ENCODE assay signal across 15 cellular contexts in genomic region chr17:66431910-66432309, GRCh38.
DNase-seq lines count a peak whose midpoint lies in the region; ATAC-seq, FAIRE-seq and TF ChIP-seq lines count a peak whose summit lies in the region.
"Had no signal": no experiment of that assay in that cellular context is flagged by ENCODE, and none has a peak within 500 bp of the region (broad histone marks: within the 10 kb centered on the region; RNA-seq: fewer than 3 reads in every experiment).

No MANE protein-coding gene starts in this region.

- H4K5ac ChIP-seq in mesendoderm (ENCODE audit: low read length): no peak overlapping the region

- FAIRE-seq in GM12891 (lab: Jason Lieb, UNC): no peak
- FAIRE-seq: frontal cortex had no signal

- intact Hi-C loops in esophagus squamous epithelium (cut with DNase I): no loop called here

- no peak overlapping the region for H3K18ac ChIP-seq in mesendoderm (ENCODE audit: low read length)

- H3K27me3 ChIP-seq in esophagus squamous epithelium (no peaks in the 10 kb centered on the region), mesendoderm (ENCODE audit: insufficient read depth, low read length, poor library complexity) (no peaks in the 10 kb centered on the region)
- H3K27me3 ChIP-seq: testis had no signal

- H3K79me2 ChIP-seq in mesendoderm (ENCODE audit: control insufficient read depth, insufficient read depth, low read length): no peaks in the 10 kb centered on the region

- no peaks in the 10 kb centered on the region for H3K79me1 ChIP-seq in mesendoderm (ENCODE audit: low read length)

- H2BK5ac ChIP-seq in mesendoderm (ENCODE audit: low read length): no peak overlapping the region

- H3K4me1 ChIP-seq in esophagus squamous epithelium: peaks cover 0 to 33% (median 14%) of the 10 kb centered on the region in 3 donors
- H3K4me1 ChIP-seq in mesendoderm (ENCODE audit: control insufficient read depth, low read depth, low read length): no peaks in the 10 kb centered on the region

- 29 to 40% methylated on average over 5 of the region's 5 CpGs for WGBS in esophagus squamous epithelium, 2 donors
- WGBS in mesendoderm (ENCODE audit: extremely low coverage, insufficient coverage, low lambda C conversion rate): 100% methylated on average over 2 of the region's 5 CpGs

- H3K56ac ChIP-seq in mesendoderm (ENCODE audit: low read length): no peak overlapping the region

- DNase-seq in Daoy (ENCODE audit: low read depth): peak; percentile 44
- DNase-seq in esophagus squamous epithelium (lab: John Stamatoyannopoulos, UW): no peak
- DNase-seq in renal cortical epithelial cell (ENCODE audit: low read depth): peak; percentile 90
- DNase-seq in occipital lobe (lab: John Stamatoyannopoulos, UW): no peak
- no peak for DNase-seq in GM12891 (ENCODE audit: insufficient read length, low spot score)
- DNase-seq in mesendoderm: no peak
- DNase-seq in GM13977 (ENCODE audit: low spot score): no peak
- DNase-seq: DMS53, KBM-7, mucosa of descending colon, NCI-H526 treated with DMSO at 0.1 percent for 48 hours, T1000, testis had no signal

- no peak overlapping the region for H3K4me3 ChIP-seq in esophagus squamous epithelium
- H3K4me3 ChIP-seq in mesendoderm (ENCODE audit: low read length): no peak overlapping the region
- H3K4me3 ChIP-seq: mucosa of descending colon, testis had no signal

- peak; percentile 84 for ATAC-seq in SK-N-SH treated with all-trans-retinoic acid at 6 μM for 48 hours
- ATAC-seq: mucosa of descending colon had no signal

- H3K36me3 ChIP-seq in esophagus squamous epithelium: no peaks in the 10 kb centered on the region
- H3K36me3 ChIP-seq in mesendoderm (ENCODE audit: control insufficient read depth, insufficient read depth, low read length): no peaks in the 10 kb centered on the region

- H3K9ac ChIP-seq in mesendoderm (ENCODE audit: low read length): no peak overlapping the region

- H3K23ac ChIP-seq in mesendoderm (ENCODE audit: low read length): no peak overlapping the region

- H3K27ac ChIP-seq in esophagus squamous epithelium (peak overlapping the region; percentile 5 to 34 (median 18)), mesendoderm (ENCODE audit: low read depth, low read length) (no peak overlapping the region)
- H3K27ac ChIP-seq: testis had no signal

- no peaks in the 10 kb centered on the region for H3K9me3 ChIP-seq in esophagus squamous epithelium
- H3K9me3 ChIP-seq: mucosa of descending colon, testis had no signal

- no peak overlapping the region for H3K4ac ChIP-seq in mesendoderm (ENCODE audit: low read depth, low read length)

- TF ChIP-seq POLR2A in esophagus squamous epithelium (IDR thresholded peaks at IDR 0.05) (no peak), GM12891 (IDR thresholded peaks at IDR 0.05; ENCODE audit: low read depth, low read length) (no peak)

- no peak overlapping the region for H2BK120ac ChIP-seq in mesendoderm (ENCODE audit: low read depth, low read length)

- H2BK15ac ChIP-seq in mesendoderm (replicated peaks; ENCODE audit: low read depth): no peak overlapping the region

- no peak for TF ChIP-seq CTCF in esophagus squamous epithelium (IDR thresholded peaks at IDR 0.05)
- TF ChIP-seq CTCF in GM13977 (IDR thresholded peaks at IDR 0.05; ENCODE audit: extremely low read depth, insufficient read depth, missing control alignments): no peak

- no peak overlapping the region for H4K8ac ChIP-seq in mesendoderm (ENCODE audit: low read depth, low read length)

- in situ Hi-C loops in GM13977 (cut with MboI; ENCODE audit: low pct_unique_long_range_greater_than_20kb, low sequenced_read_pairs, unreplicated experiment): no loop called here

- no peak overlapping the region for H2AK5ac ChIP-seq in mesendoderm (ENCODE audit: low read length)

- no peak overlapping the region for H3K4me2 ChIP-seq in mesendoderm (ENCODE audit: low read length)

TF ChIP-seq in SK-N-SH treated with all-trans-retinoic acid at 6 μM for 48 hours, 23 proteins besides CTCF, POLR2A, EP300 and RAD21 (continues in another document):
- TF ChIP-seq CSDC2 (CRISPR knock-in tag; IDR thresholded peaks at IDR 0.05): no peak
- TF ChIP-seq ISL1 (CRISPR knock-in tag; IDR thresholded peaks at IDR 0.05): peak; percentile 61
- TF ChIP-seq CSRNP3 (CRISPR knock-in tag; IDR thresholded peaks at IDR 0.05): no peak
- TF ChIP-seq GLIS3 (CRISPR knock-in tag; IDR thresholded peaks at IDR 0.05): no peak
- TF ChIP-seq ZFP3 (CRISPR knock-in tag; IDR thresholded peaks at IDR 0.05): no peak
- no peak; the same call in 1 of the 2 replicates for TF ChIP-seq CREB5 (CRISPR knock-in tag; IDR thresholded peaks at IDR 0.05; ENCODE audit: low read depth)
- TF ChIP-seq PPARA (CRISPR knock-in tag; IDR thresholded peaks at IDR 0.05; ENCODE audit: borderline replicate concordance): no peak
- no peak for TF ChIP-seq BACH2 (CRISPR knock-in tag; IDR thresholded peaks at IDR 0.05; ENCODE audit: borderline replicate concordance)

TF ChIP-seq in GM12891, 5 proteins besides CTCF, POLR2A, EP300 and RAD21:
- no peak for TF ChIP-seq TAF1 (IDR thresholded peaks at IDR 0.05; ENCODE audit: low read depth, low read length)
- TF ChIP-seq PAX5 (IDR thresholded peaks at IDR 0.05; ENCODE audit: insufficient read depth, low read length, severe bottlenecking): no peak
- TF ChIP-seq SPI1 (IDR thresholded peaks at IDR 0.05; ENCODE audit: low read depth, low read length): no peak
- no peak for TF ChIP-seq POLR2AphosphoS5 (IDR thresholded peaks at IDR 0.05; ENCODE audit: low read depth, low read length)
- no peak for TF ChIP-seq POU2F2 (IDR thresholded peaks at IDR 0.05; ENCODE audit: low read depth, low read length)

Comparison
In these comparisons a context has a peak if more than half of its experiments do, and no peak if none do; other contexts are left out.
1. DNase-seq: peak in Daoy (single experiment) and renal cortical epithelial cell (single experiment); none in esophagus squamous epithelium (single experiment), occipital lobe (single experiment), GM12891 (single experiment), mesendoderm (single experiment) and GM13977 (single experiment).